Comparison of ENCODE assay signal across 24 cellular contexts in genomic region chr7:90961037-90961725, GRCh38.
DNase-seq lines count a peak whose midpoint lies in the region; ATAC-seq and TF ChIP-seq lines count a peak whose summit lies in the region.
"Had no signal": no experiment of that assay in that cellular context is flagged by ENCODE, and none has a peak within 500 bp of the region (broad histone marks: within the 10 kb centered on the region; RNA-seq: fewer than 3 reads in every experiment).

No MANE protein-coding gene starts in this region.

- DNase-seq in SK-N-SH (no peak), RWPE2 (ENCODE audit: low spot score) (no peak), renal cortical epithelial cell (ENCODE audit: low read depth) (peak; percentile 27), inferior parietal cortex (ENCODE audit: extremely low spot score) (no peak)
- DNase-seq: activated CD4-positive, alpha-beta memory T cell treated with anti-CD3 and anti-CD28 coated beads, Interleukin-2, amount 10 ng/mL, durations not matched to agents 7 days and 5 days; activated naive CD4-positive, alpha-beta T cell treated with Interleukin-2 at 50 U/mL for 16 hours; CD4-positive, alpha-beta memory T cell; cortex of kidney; H9; head of caudate nucleus; mesendoderm; MM.1S; NCI-H1436 treated with DMSO at 0.1 percent for 48 hours; NCI-H524; nucleus accumbens; stimulated activated naive CD8-positive, alpha-beta T cell treated with anti-CD3 and anti-CD28 coated beads, Interleukin-15, amount 100 ng/mL, for 72 hours; T1000; transverse colon had no signal

- H3K4me2 ChIP-seq in SK-N-SH = no peak overlapping the region

- H4K20me1 ChIP-seq in SK-N-SH (ENCODE audit: insufficient read depth) = no peaks in the 10 kb centered on the region

- H3K4me1 ChIP-seq in SK-N-SH (ENCODE audit: control insufficient read depth in 1 of 2, insufficient read depth in 2 of 2, low read depth in 1 of 2, low read length in 1 of 2) (peaks cover 0 to 27% of the 10 kb centered on the region in 2 experiments; a peak in 2 of 4 replicates), RWPE2 (ENCODE audit: insufficient read depth, poor library complexity, severe bottlenecking) (no peaks in the 10 kb centered on the region)

- no peak for TF ChIP-seq RAD21 in SK-N-SH (IDR thresholded peaks at IDR 0.05; ENCODE audit: low read length)

- TF ChIP-seq CTCF in SK-N-SH (IDR thresholded peaks at IDR 0.05) (no peak), RWPE2 (IDR thresholded peaks at IDR 0.05; ENCODE audit: poor library complexity, severe bottlenecking) (no peak)

- H3K27ac ChIP-seq in SK-N-SH (ENCODE audit: low read depth in 2 of 2, low read length in 1 of 2) = peak overlapping the region in 1 of 2 experiments; percentile 9; a peak in 1 of 4 replicates
- H3K27ac ChIP-seq in RWPE2 (ENCODE audit: poor library complexity, severe bottlenecking) = no peak overlapping the region
- H3K27ac ChIP-seq: 22Rv1, transverse colon had no signal

- no peaks in the 10 kb centered on the region for H3K9me3 ChIP-seq in SK-N-SH
- H3K9me3 ChIP-seq in RWPE2 (ENCODE audit: severe bottlenecking) = no peaks in the 10 kb centered on the region
- H3K9me3 ChIP-seq: transverse colon had no signal

- POLR2A ChIA-PET in SK-N-SH (lab: Yijun Ruan, JAX) = no interaction called here

- H3K36me3 ChIP-seq in SK-N-SH (replicated peaks in 1 of 2; ENCODE audit: control insufficient read depth in 1 of 2, insufficient read depth in 2 of 2, low read length in 1 of 2) (peaks cover 2 to 19% of the 10 kb centered on the region in 2 experiments), RWPE2 (ENCODE audit: low read depth) (no peaks in the 10 kb centered on the region)
- H3K36me3 ChIP-seq: transverse colon had no signal

- no peak overlapping the region for H3K9ac ChIP-seq in SK-N-SH

- WGBS in SK-N-SH (ENCODE audit: low lambda C conversion rate) = 96% methylated on average over 1 of the region's 1 CpG

- ATAC-seq in SK-N-SH treated with all-trans-retinoic acid at 6 μM for 48 hours (no peak), HG02885 (IDR thresholded peaks at IDR 0.05; ENCODE audit: poor library complexity, unreplicated experiment) (peak; percentile 58), RWPE2 (ENCODE audit: low read depth) (peak; percentile 21; the same call in 2 of the 3 replicates), HG02623 (IDR thresholded peaks at IDR 0.05; ENCODE audit: unreplicated experiment) (no peak), HG02571 (IDR thresholded peaks at IDR 0.05; ENCODE audit: unreplicated experiment) (no peak)
- ATAC-seq: stimulated activated naive CD8-positive, alpha-beta T cell treated with anti-CD3 and anti-CD28 coated beads, Interleukin-15, amount 100 ng/mL, for 72 hours; WTC11 had no signal

- H3K4me3 ChIP-seq in SK-N-SH (ENCODE audit: low read depth in 2 of 2, low read length in 1 of 2) (no peak overlapping the region), RWPE2 (ENCODE audit: severe bottlenecking) (no peak overlapping the region)
- H3K4me3 ChIP-seq: transverse colon had no signal

- H3K79me2 ChIP-seq in SK-N-SH (ENCODE audit: insufficient read depth) = no peaks in the 10 kb centered on the region

- peaks cover 3% of the 10 kb centered on the region for H3F3A ChIP-seq in SK-N-SH (replicated peaks; ENCODE audit: insufficient read depth)

- CTCF ChIA-PET in SK-N-SH (lab: Yijun Ruan, JAX) = no interaction called here

- no peak overlapping the region for H2AFZ ChIP-seq in SK-N-SH (ENCODE audit: low read depth)

- TF ChIP-seq EP300 in SK-N-SH (IDR thresholded peaks at IDR 0.05; ENCODE audit: borderline replicate concordance in 1 of 2, low read depth in 1 of 2, low read length in 1 of 2) = no peak

- H3K27me3 ChIP-seq in SK-N-SH (ENCODE audit: insufficient read depth) (no peaks in the 10 kb centered on the region), RWPE2 (ENCODE audit: insufficient read depth, poor library complexity, severe bottlenecking) (no peaks in the 10 kb centered on the region)
- H3K27me3 ChIP-seq: transverse colon had no signal

- no peaks in the 10 kb centered on the region for H3K9me2 ChIP-seq in SK-N-SH

TF ChIP-seq in SK-N-SH, 30 proteins besides CTCF, POLR2A, EP300 and RAD21:
- TF ChIP-seq RCOR1 (IDR thresholded peaks at IDR 0.05; ENCODE audit: low read length) = no peak
- no peak for TF ChIP-seq NFIC (IDR thresholded peaks at IDR 0.05; ENCODE audit: borderline replicate concordance)
- peak; percentile 23; the same call in 1 of the 2 replicates for TF ChIP-seq FOSL2 (IDR thresholded peaks at IDR 0.05; ENCODE audit: borderline replicate concordance, low read depth)
- TF ChIP-seq, protein P1, sequence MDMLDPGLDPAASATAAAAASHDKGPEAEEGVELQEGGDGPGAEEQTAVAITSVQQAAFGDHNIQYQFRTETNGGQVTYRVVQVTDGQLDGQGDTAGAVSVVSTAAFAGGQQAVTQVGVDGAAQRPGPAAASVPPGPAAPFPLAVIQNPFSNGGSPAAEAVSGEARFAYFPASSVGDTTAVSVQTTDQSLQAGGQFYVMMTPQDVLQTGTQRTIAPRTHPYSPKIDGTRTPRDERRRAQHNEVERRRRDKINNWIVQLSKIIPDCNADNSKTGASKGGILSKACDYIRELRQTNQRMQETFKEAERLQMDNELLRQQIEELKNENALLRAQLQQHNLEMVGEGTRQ (IDR thresholded peaks at IDR 0.05; ENCODE audit: borderline replicate concordance, low read depth, low read length) = no peak
- TF ChIP-seq PBX3 (IDR thresholded peaks at IDR 0.05) = peak; percentile 29; the same call in 1 of the 2 replicates
- no peak for TF ChIP-seq RFX5 (IDR thresholded peaks at IDR 0.05; ENCODE audit: low read length)
- TF ChIP-seq SIN3A (IDR thresholded peaks at IDR 0.05; ENCODE audit: borderline replicate concordance, low read depth, low read length) = no peak
- TF ChIP-seq JUND (IDR thresholded peaks at IDR 0.05) = no peak; the same call in 1 of the 2 replicates
- TF ChIP-seq, protein P2, sequence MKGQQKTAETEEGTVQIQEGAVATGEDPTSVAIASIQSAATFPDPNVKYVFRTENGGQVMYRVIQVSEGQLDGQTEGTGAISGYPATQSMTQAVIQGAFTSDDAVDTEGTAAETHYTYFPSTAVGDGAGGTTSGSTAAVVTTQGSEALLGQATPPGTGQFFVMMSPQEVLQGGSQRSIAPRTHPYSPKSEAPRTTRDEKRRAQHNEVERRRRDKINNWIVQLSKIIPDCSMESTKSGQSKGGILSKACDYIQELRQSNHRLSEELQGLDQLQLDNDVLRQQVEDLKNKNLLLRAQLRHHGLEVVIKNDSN (IDR thresholded peaks at IDR 0.05; ENCODE audit: borderline replicate concordance, low read depth) = no peak

TF ChIP-seq in SK-N-SH treated with all-trans-retinoic acid at 6 μM for 48 hours, 23 proteins besides CTCF, POLR2A, EP300 and RAD21 (continues in another document):
- TF ChIP-seq BACH2 (CRISPR knock-in tag; IDR thresholded peaks at IDR 0.05; ENCODE audit: borderline replicate concordance) (no peak), POU6F1 (CRISPR knock-in tag; IDR thresholded peaks at IDR 0.05; ENCODE audit: borderline replicate concordance, low read depth) (no peak), ZFP3 (CRISPR knock-in tag; IDR thresholded peaks at IDR 0.05) (no peak), ZNF70 (CRISPR knock-in tag; IDR thresholded peaks at IDR 0.05) (no peak), CSDC2 (CRISPR knock-in tag; IDR thresholded peaks at IDR 0.05) (no peak), TCF4 (CRISPR knock-in tag; IDR thresholded peaks at IDR 0.05; ENCODE audit: borderline replicate concordance) (no peak), ZNF8 (CRISPR knock-in tag; IDR thresholded peaks at IDR 0.05) (no peak), PPARA (CRISPR knock-in tag; IDR thresholded peaks at IDR 0.05; ENCODE audit: borderline replicate concordance) (no peak), ARNTL (CRISPR knock-in tag; IDR thresholded peaks at IDR 0.05; ENCODE audit: borderline replicate concordance, low read depth) (no peak), OSR1 (CRISPR knock-in tag; IDR thresholded peaks at IDR 0.05) (no peak)
- TF ChIP-seq, protein P3, sequence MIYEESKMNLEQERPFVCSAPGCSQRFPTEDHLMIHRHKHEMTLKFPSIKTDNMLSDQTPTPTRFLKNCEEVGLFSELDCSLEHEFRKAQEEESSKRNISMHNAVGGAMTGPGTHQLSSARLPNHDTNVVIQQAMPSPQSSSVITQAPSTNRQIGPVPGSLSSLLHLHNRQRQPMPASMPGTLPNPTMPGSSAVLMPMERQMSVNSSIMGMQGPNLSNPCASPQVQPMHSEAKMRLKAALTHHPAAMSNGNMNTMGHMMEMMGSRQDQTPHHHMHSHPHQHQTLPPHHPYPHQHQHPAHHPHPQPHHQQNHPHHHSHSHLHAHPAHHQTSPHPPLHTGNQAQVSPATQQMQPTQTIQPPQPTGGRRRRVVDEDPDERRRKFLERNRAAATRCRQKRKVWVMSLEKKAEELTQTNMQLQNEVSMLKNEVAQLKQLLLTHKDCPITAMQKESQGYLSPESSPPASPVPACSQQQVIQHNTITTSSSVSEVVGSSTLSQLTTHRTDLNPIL (CRISPR knock-in tag; IDR thresholded peaks at IDR 0.05; ENCODE audit: low read depth) = no peak
- TF ChIP-seq, protein P4, sequence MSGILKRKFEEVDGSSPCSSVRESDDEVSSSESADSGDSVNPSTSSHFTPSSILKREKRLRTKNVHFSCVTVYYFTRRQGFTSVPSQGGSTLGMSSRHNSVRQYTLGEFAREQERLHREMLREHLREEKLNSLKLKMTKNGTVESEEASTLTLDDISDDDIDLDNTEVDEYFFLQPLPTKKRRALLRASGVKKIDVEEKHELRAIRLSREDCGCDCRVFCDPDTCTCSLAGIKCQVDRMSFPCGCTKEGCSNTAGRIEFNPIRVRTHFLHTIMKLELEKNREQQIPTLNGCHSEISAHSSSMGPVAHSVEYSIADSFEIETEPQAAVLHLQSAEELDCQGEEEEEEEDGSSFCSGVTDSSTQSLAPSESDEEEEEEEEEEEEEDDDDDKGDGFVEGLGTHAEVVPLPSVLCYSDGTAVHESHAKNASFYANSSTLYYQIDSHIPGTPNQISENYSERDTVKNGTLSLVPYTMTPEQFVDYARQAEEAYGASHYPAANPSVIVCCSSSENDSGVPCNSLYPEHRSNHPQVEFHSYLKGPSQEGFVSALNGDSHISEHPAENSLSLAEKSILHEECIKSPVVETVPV (CRISPR knock-in tag; IDR thresholded peaks at IDR 0.05) = no peak

Comparison
In these comparisons a context has a peak if more than half of its experiments do, and no peak if none do; other contexts are left out.
1. ATAC-seq: peak in HG02885 (single experiment) and RWPE2 (single experiment); none in SK-N-SH treated with all-trans-retinoic acid at 6 μM for 48 hours (single experiment), HG02623 (single experiment) and HG02571 (single experiment).